Comparison of ENCODE assay signal across 9 cellular contexts in genomic region chr7:6423942-6424701, GRCh38. TPM values are rescaled to one million over a fixed set of nuclear protein-coding genes. Genes with fewer than 3 reads are reported as not detected.
A peak's percentile ranks its signal among the peaks of the same experiment; 100 is the strongest.
DNase-seq lines count a peak whose midpoint lies in the region; ATAC-seq, FAIRE-seq and TF ChIP-seq lines count a peak whose summit lies in the region.
"Had no signal": no experiment of that assay in that cellular context is flagged by ENCODE, and none has a peak within 500 bp of the region (broad histone marks: within the 10 kb centered on the region; RNA-seq: fewer than 3 reads in every experiment).

No MANE protein-coding gene starts in this region.

- no peak for TF ChIP-seq CTCF in type B pancreatic cell (conservative IDR thresholded peaks at IDR 0.05)

- H3K9me3 Mint-ChIP-seq in type B pancreatic cell = no peaks in the 10 kb centered on the region

- peaks cover 12% of the 10 kb centered on the region for H3K36me3 Mint-ChIP-seq in type B pancreatic cell

- peak; percentile 100 for DNase-seq in H54 (ENCODE audit: insufficient read length, low spot score)
- DNase-seq in left cardiac atrium = no peak
- DNase-seq in type B pancreatic cell (ENCODE audit: extremely low spot score, unreplicated experiment) = no peak
- DNase-seq in activated CD4-positive, CD25-positive, alpha-beta regulatory T cell treated with anti-CD3 and anti-CD28 coated beads, Interleukin-2, amount 50 U/mL, for 72 hours = no peak
- DNase-seq in NCI-H146 treated with DMSO at 0.1 percent for 48 hours (lab: John Stamatoyannopoulos, UW; ENCODE audit: unreplicated experiment) = no peak
- DNase-seq in NCI-H2029 (lab: John Stamatoyannopoulos, UW) = no peak
- DNase-seq: effector memory CD4-positive, alpha-beta T cell had no signal

- TF ChIP-seq POLR2A in H54 (IDR thresholded peaks at IDR 0.05; ENCODE audit: low read depth, low read length) = no peak

- peak; percentile 13; the same call in 1 of the 3 replicates for ATAC-seq in SK-N-SH treated with all-trans-retinoic acid at 6 μM for 48 hours
- ATAC-seq in left cardiac atrium = peak; percentile 36 to 49

- intact Hi-C loops in left cardiac atrium (cut with DNase I) = loop anchor here in 1 of 2 donors (10.0 kb wide), 1 partner anchor 69 kb away; no protein-coding TSS in a partner anchor

- no peak overlapping the region for H3K27ac Mint-ChIP-seq in type B pancreatic cell

- H3K4me3 ChIP-seq in skin epidermis = no peak overlapping the region

- H3K4me3 Mint-ChIP-seq in type B pancreatic cell = no peak overlapping the region

- H3K27me3 Mint-ChIP-seq in type B pancreatic cell = no peaks in the 10 kb centered on the region

- H3K4me1 Mint-ChIP-seq in type B pancreatic cell (ENCODE audit: unreplicated experiment) = no peaks in the 10 kb centered on the region

- H3K27ac ChIP-seq in skin epidermis = peak overlapping the region; percentile 26 to 82 (median 65)

- FAIRE-seq in H54 (lab: Jason Lieb, UNC) = no peak

TF ChIP-seq in SK-N-SH treated with all-trans-retinoic acid at 6 μM for 48 hours, 23 proteins besides CTCF, POLR2A, EP300 and RAD21:
- TF ChIP-seq BACH2 (CRISPR knock-in tag; IDR thresholded peaks at IDR 0.05; ENCODE audit: borderline replicate concordance) = no peak
- TF ChIP-seq ARNTL (CRISPR knock-in tag; IDR thresholded peaks at IDR 0.05; ENCODE audit: borderline replicate concordance, low read depth) = no peak
- no peak for TF ChIP-seq PATZ1 (CRISPR knock-in tag; IDR thresholded peaks at IDR 0.05; ENCODE audit: borderline replicate concordance)
- TF ChIP-seq ZNF8 (CRISPR knock-in tag; IDR thresholded peaks at IDR 0.05) = no peak
- no peak for TF ChIP-seq PPARA (CRISPR knock-in tag; IDR thresholded peaks at IDR 0.05; ENCODE audit: borderline replicate concordance)
- no peak for TF ChIP-seq CSRNP3 (CRISPR knock-in tag; IDR thresholded peaks at IDR 0.05)
- no peak for TF ChIP-seq CSDC2 (CRISPR knock-in tag; IDR thresholded peaks at IDR 0.05)
- no peak for TF ChIP-seq TCF4 (CRISPR knock-in tag; IDR thresholded peaks at IDR 0.05; ENCODE audit: borderline replicate concordance)
- no peak for TF ChIP-seq ZFP3 (CRISPR knock-in tag; IDR thresholded peaks at IDR 0.05)
- no peak for TF ChIP-seq GLIS3 (CRISPR knock-in tag; IDR thresholded peaks at IDR 0.05)
- TF ChIP-seq RARB (CRISPR knock-in tag; IDR thresholded peaks at IDR 0.05) = no peak
- no peak for TF ChIP-seq CREB5 (CRISPR knock-in tag; IDR thresholded peaks at IDR 0.05; ENCODE audit: low read depth)
- no peak for TF ChIP-seq TOX (CRISPR knock-in tag; IDR thresholded peaks at IDR 0.05; ENCODE audit: borderline replicate concordance)
- TF ChIP-seq ZNF70 (CRISPR knock-in tag; IDR thresholded peaks at IDR 0.05) = no peak
- TF ChIP-seq ISL1 (CRISPR knock-in tag; IDR thresholded peaks at IDR 0.05) = no peak
- TF ChIP-seq POU6F1 (CRISPR knock-in tag; IDR thresholded peaks at IDR 0.05; ENCODE audit: borderline replicate concordance, low read depth) = no peak
- TF ChIP-seq ZFP30 (CRISPR knock-in tag; IDR thresholded peaks at IDR 0.05) = no peak
- TF ChIP-seq ZC3H10 (CRISPR knock-in tag; IDR thresholded peaks at IDR 0.05) = no peak

RNA-seq across cellular contexts. Expression of gene DAGLB, which starts 23.6 kb away (rescaled TPM):
- total RNA-seq in left cardiac atrium (10 to 100 TPM in 1 of 2 donors, 1 to 10 TPM in 1; 8.6 to 11.9 TPM), type B pancreatic cell (ENCODE audit: low replicate concordance) (21.2 and 27.0 TPM in 2 replicates)

RNA-seq across cellular contexts. Expression of gene RAC1, which starts 49.8 kb away (rescaled TPM):
- 100 to 1,000 TPM; 135 to 169 TPM for total RNA-seq in left cardiac atrium
- total RNA-seq in type B pancreatic cell (ENCODE audit: low replicate concordance) = 204 and 253 TPM in 2 replicates

RNA-seq across cellular contexts. Expression of gene KDELR2, which starts 59.8 kb away (rescaled TPM):
- total RNA-seq in left cardiac atrium (100 to 1,000 TPM in 1 of 2 donors, 10 to 100 TPM in 1; 90.8 to 122 TPM), type B pancreatic cell (ENCODE audit: low replicate concordance) (147 and 227 TPM in 2 replicates)
